ENCODE assay signal across 12 cellular contexts in the genomic region with DNA sequence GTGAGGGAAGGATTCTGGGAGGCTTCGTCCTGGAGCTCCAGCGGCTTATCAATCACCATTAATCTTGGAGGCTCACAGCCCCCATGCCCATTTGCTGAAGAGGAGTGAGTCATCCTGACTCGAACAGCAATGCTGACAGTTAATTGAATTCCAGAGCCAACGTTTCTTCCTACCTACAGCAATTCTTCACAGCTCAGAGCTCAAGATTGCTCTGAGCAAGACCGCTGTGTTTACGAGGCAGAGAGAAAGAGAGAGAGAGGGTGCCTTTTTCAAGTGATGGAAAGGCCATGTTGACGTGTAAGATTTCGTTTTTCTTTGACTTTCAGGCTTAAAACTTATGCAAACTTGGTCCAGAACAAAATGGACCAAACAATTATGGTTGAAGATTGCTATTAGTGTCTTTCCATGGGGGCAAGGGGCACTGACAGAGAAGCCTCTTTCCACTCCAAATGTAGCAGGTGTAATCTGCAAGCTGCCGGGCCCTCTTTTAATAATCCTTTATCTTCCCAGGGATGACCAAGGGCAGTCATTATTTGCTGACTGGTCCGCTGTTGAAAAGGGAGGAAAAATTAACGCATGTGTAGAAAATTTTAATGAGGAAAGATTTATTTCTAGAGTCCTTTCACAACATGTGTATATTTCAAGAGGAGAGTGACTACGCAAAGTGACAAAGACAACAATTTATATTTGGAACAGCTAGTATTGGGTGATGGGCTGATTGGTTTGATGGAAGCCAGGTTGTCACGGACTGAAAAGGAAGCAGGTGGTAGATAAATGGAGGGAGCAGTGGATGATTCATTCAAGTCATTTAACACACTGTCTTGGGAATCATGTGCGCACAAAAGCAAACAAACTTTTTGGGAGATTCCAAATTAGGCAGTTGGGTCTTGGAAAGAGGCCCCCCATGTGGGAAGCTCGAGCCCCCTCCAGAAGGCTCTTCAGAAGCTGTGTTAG.
DNase-seq lines count a peak whose midpoint lies in the region; ATAC-seq, FAIRE-seq and TF ChIP-seq lines count a peak whose summit lies in the region.
"Had no signal": no experiment of that assay in that cellular context is flagged by ENCODE, and none has a peak within 500 bp of the region (broad histone marks: within the 10 kb centered on the region; RNA-seq: fewer than 3 reads in every experiment).

No MANE protein-coding gene starts in this region.

- peaks cover 43% of the 10 kb centered on the region for H3K4me1 Mint-ChIP-seq in Caco-2 (ENCODE audit: low read depth, unreplicated experiment)

- H3K27me3 ChIP-seq in Caco-2 (replicated peaks; ENCODE audit: control insufficient read depth, insufficient read depth, low read length) (no peaks in the 10 kb centered on the region), keratinocyte (ENCODE audit: control insufficient read depth, extremely low read depth, insufficient read depth, low read length) (no peaks in the 10 kb centered on the region), left ventricle myocardium inferior (ENCODE audit: low read depth) (no peaks in the 10 kb centered on the region)

- intact Hi-C loops in Caco-2 (cut with micrococcal nuclease; ENCODE audit: unreplicated experiment), result no loop called here
- intact Hi-C loops in left ventricle myocardium inferior (cut with micrococcal nuclease), result no loop called here

- dilution Hi-C loops in keratinocyte (cut with MboI; ENCODE audit: extremely low pct_ligation_motif_present, low sequenced_read_pairs), result no loop called here

- H3K4me3 Mint-ChIP-seq in Caco-2 (ENCODE audit: unreplicated experiment), result peak overlapping the region; percentile 5
- H3K4me3 Mint-ChIP-seq: activated T-helper 1 cell treated with anti-CD3 and anti-CD28 coated beads, Interleukin-12 subunit alpha, Interleukin-12 subunit beta, Interleukin-2, Interleukin-4 antibody, amounts not matched to agents 30 ng/mL and 10 ng/mL and 1 ng/mL, durations not matched to agents 14 hours and 24 hours and 36 hours; CD4-positive, alpha-beta memory T cell; memory B cell had no signal

- no peaks in the 10 kb centered on the region for H3K36me3 ChIP-seq in Caco-2 (ENCODE audit: control insufficient read depth, insufficient read depth, low read length)
- no peaks in the 10 kb centered on the region for H3K36me3 ChIP-seq in keratinocyte (ENCODE audit: control insufficient read depth in 2 of 2, extremely low read depth in 1 of 2, insufficient read depth in 2 of 2, low read length in 2 of 2)
- H3K36me3 ChIP-seq in left ventricle myocardium inferior, result no peaks in the 10 kb centered on the region

- CTCF ChIA-PET in Caco-2 (lab: Charles Lee) (interaction anchor here (1.1 to 1.4 kb wide), 2 partner anchors 11 to 22 kb away, joined by 3 to 4 read pairs; no protein-coding TSS in a partner anchor), GM10248 (lab: Yijun Ruan, JAX) (interaction anchor here (1.6 to 4.5 kb wide), 2 partner anchors 9 to 250 kb away, joined by 3 to 24 read pairs; no protein-coding TSS in a partner anchor)

- POLR2A ChIA-PET in Caco-2 (lab: Charles Lee), result interaction anchor here (0.6 to 1.0 kb wide), 3 partner anchors 22 to 135 kb away, joined by 3 read pairs; no protein-coding TSS in a partner anchor
- POLR2A ChIA-PET in GM10248 (lab: Yijun Ruan, JAX), result no interaction called here

- peak in 1 of 2 experiments; percentile 47 for DNase-seq in Caco-2
- DNase-seq in NCI-H1092 treated with DMSO at 0.1 percent for 48 hours (lab: John Stamatoyannopoulos, UW), result peak; percentile 80
- no peak for DNase-seq in keratinocyte (ENCODE audit: low read depth, low spot score)
- DNase-seq in GM10248 (ENCODE audit: extremely low spot score), result no peak
- DNase-seq in left ventricle myocardium inferior, result no peak
- no peak for DNase-seq in MV-4-11 (lab: John Stamatoyannopoulos, UW)
- DNase-seq: CD4-positive, alpha-beta memory T cell; Karpas-422 had no signal

- H3K9me3 Mint-ChIP-seq in Caco-2 (ENCODE audit: unreplicated experiment), result no peaks in the 10 kb centered on the region
- H3K9me3 Mint-ChIP-seq: activated T-helper 1 cell treated with anti-CD3 and anti-CD28 coated beads, Interleukin-12 subunit alpha, Interleukin-12 subunit beta, Interleukin-2, Interleukin-4 antibody, amounts not matched to agents 30 ng/mL and 10 ng/mL and 1 ng/mL, durations not matched to agents 14 hours and 24 hours and 36 hours; CD4-positive, alpha-beta memory T cell; memory B cell had no signal

- no peaks in the 10 kb centered on the region for H4K20me1 ChIP-seq in keratinocyte (ENCODE audit: control insufficient read depth, extremely low read depth, insufficient read depth, low read length)

- FAIRE-seq in keratinocyte (lab: Jason Lieb, UNC), result no peak

- no peak overlapping the region for H3K9ac ChIP-seq in keratinocyte (ENCODE audit: control insufficient read depth, extremely low read depth, insufficient read depth, low read length)

- H3K4me3 ChIP-seq in Caco-2 (ENCODE audit: low read depth, low read length) (no peak overlapping the region), keratinocyte (ENCODE audit: control insufficient read depth in 2 of 3, extremely low read depth in 1 of 3, insufficient read depth in 2 of 3, low read depth in 1 of 3, low read length in 3 of 3) (no peak overlapping the region), left ventricle myocardium inferior (no peak overlapping the region)

- H3K27ac ChIP-seq in keratinocyte (ENCODE audit: control insufficient read depth, insufficient read depth, low read length) (no peak overlapping the region), left ventricle myocardium inferior (replicated peaks) (no peak overlapping the region)

- no peaks in the 10 kb centered on the region for H3K27me3 Mint-ChIP-seq in Caco-2 (ENCODE audit: insufficient read depth, unreplicated experiment)
- H3K27me3 Mint-ChIP-seq: CD4-positive, alpha-beta memory T cell had no signal

- no TSS peak for BruUV-seq in Caco-2 (replicated peaks; lab: Mats Ljungman, UMichigan)

- ATAC-seq in SK-N-SH treated with all-trans-retinoic acid at 6 μM for 48 hours, result peak; percentile 91
- ATAC-seq in GM19463 (IDR thresholded peaks at IDR 0.05; ENCODE audit: unreplicated experiment), result no peak

- TF ChIP-seq CTCF in Caco-2 (IDR thresholded peaks at IDR 0.05; ENCODE audit: insufficient read depth in 1 of 2, low read depth in 1 of 2, low read length in 1 of 2, severe bottlenecking in 1 of 2, unreplicated experiment in 1 of 2), result no peak
- TF ChIP-seq CTCF in keratinocyte (optimal IDR thresholded peaks at IDR 0.05 in 1 of 3, IDR thresholded peaks at IDR 0.05 in 1 of 3, conservative IDR thresholded peaks at IDR 0.05 in 1 of 3; ENCODE audit: extremely low read depth in 1 of 3, insufficient read depth in 2 of 3, low read length in 3 of 3), result no peak
- TF ChIP-seq CTCF in GM10248 (IDR thresholded peaks at IDR 0.05; ENCODE audit: control extremely low read depth, extremely low read depth, low read depth, missing control alignments), result no peak
- no peak for TF ChIP-seq CTCF in left ventricle myocardium inferior (IDR thresholded peaks at IDR 0.05; ENCODE audit: borderline replicate concordance)

- no peak overlapping the region for H2AFZ ChIP-seq in keratinocyte (ENCODE audit: control insufficient read depth, low read length)

- H3K4me1 ChIP-seq in Caco-2 (peaks cover 37% of the 10 kb centered on the region), keratinocyte (ENCODE audit: control insufficient read depth, extremely low read depth, insufficient read depth, low read length) (peaks cover 16% of the 10 kb centered on the region), left ventricle myocardium inferior (peaks cover 21% of the 10 kb centered on the region)

- H3K36me3 Mint-ChIP-seq in Caco-2 (ENCODE audit: insufficient read depth, unreplicated experiment), result no peaks in the 10 kb centered on the region
- H3K36me3 Mint-ChIP-seq: CD4-positive, alpha-beta memory T cell; memory B cell had no signal

- peak overlapping the region; percentile 6 for H3K4me2 ChIP-seq in keratinocyte (ENCODE audit: control insufficient read depth, extremely low read depth, insufficient read depth, low read depth, low read length)

- H3K9me3 ChIP-seq in Caco-2 (no peaks in the 10 kb centered on the region; the same call in 1 of the 2 replicates), keratinocyte (ENCODE audit: control insufficient read depth, low read depth, low read length) (no peaks in the 10 kb centered on the region), left ventricle myocardium inferior (replicated peaks) (no peaks in the 10 kb centered on the region)

- peak overlapping the region; percentile 34 for H3K27ac Mint-ChIP-seq in Caco-2 (ENCODE audit: unreplicated experiment)
- H3K27ac Mint-ChIP-seq: activated T-helper 1 cell treated with anti-CD3 and anti-CD28 coated beads, Interleukin-12 subunit alpha, Interleukin-12 subunit beta, Interleukin-2, Interleukin-4 antibody, amounts not matched to agents 30 ng/mL and 10 ng/mL and 1 ng/mL, durations not matched to agents 14 hours and 24 hours and 36 hours; memory B cell had no signal

- H3K9me1 ChIP-seq in keratinocyte (ENCODE audit: control insufficient read depth, extremely low read depth, insufficient read depth, low read length), result no peaks in the 10 kb centered on the region

- H3K79me2 ChIP-seq in keratinocyte (ENCODE audit: control insufficient read depth, insufficient read depth, low read length), result no peaks in the 10 kb centered on the region

TF ChIP-seq in SK-N-SH treated with all-trans-retinoic acid at 6 μM for 48 hours, 23 proteins besides CTCF, POLR2A, EP300 and RAD21 (continues in another document):
- TF ChIP-seq TCF4 (CRISPR knock-in tag; IDR thresholded peaks at IDR 0.05; ENCODE audit: borderline replicate concordance) (no peak), ARNTL (CRISPR knock-in tag; IDR thresholded peaks at IDR 0.05; ENCODE audit: borderline replicate concordance, low read depth) (no peak), BACH2 (CRISPR knock-in tag; IDR thresholded peaks at IDR 0.05; ENCODE audit: borderline replicate concordance) (no peak), ZNF70 (CRISPR knock-in tag; IDR thresholded peaks at IDR 0.05) (no peak), SNAI2 (CRISPR knock-in tag; IDR thresholded peaks at IDR 0.05) (0 out of 2 replicates have a peak, but pooled peaks have one; percentile 17), ZFP3 (CRISPR knock-in tag; IDR thresholded peaks at IDR 0.05) (no peak), PPARA (CRISPR knock-in tag; IDR thresholded peaks at IDR 0.05; ENCODE audit: borderline replicate concordance) (no peak), CSDC2 (CRISPR knock-in tag; IDR thresholded peaks at IDR 0.05) (no peak), ZC3H10 (CRISPR knock-in tag; IDR thresholded peaks at IDR 0.05) (peak; percentile 91)
